ENCODE assay signal across 13 cellular contexts in the genomic region with DNA sequence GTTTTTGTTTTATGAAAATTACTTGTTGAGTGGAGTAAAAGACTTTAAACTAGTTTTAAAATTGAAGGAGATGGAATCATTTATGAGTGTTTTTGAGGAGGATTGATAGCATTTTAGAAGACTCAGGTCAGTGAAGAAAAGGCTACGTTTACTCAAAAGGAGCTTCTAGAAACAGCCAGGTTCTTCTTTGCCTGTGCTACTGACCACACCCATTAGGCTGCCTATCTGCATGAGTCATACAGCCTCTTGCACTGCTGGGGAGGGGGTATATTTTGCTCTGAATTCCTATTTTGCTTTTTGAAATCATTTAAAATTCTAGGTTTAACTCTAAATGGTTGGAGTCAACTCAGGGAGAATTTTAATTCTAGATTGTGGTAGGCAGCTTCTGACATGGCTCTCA. TPM values are rescaled to one million over a fixed set of nuclear protein-coding genes. Genes with fewer than 3 reads are reported as not detected.
DNase-seq lines count a peak whose midpoint lies in the region; ATAC-seq, FAIRE-seq and TF ChIP-seq lines count a peak whose summit lies in the region.
"Had no signal": no experiment of that assay in that cellular context is flagged by ENCODE, and none has a peak within 500 bp of the region (broad histone marks: within the 10 kb centered on the region; RNA-seq: fewer than 3 reads in every experiment).

No MANE protein-coding gene starts in this region.

- no peak overlapping the region for H3K23ac ChIP-seq in neuronal stem cell (ENCODE audit: low read depth, low read length, poor library complexity)

- H3K27ac ChIP-seq in kidney (ENCODE audit: low read depth in 2 of 2, low read length in 2 of 2), result peak overlapping the region; percentile 11 to 26
- H3K27ac ChIP-seq in neuronal stem cell (replicated peaks; ENCODE audit: low read length), result no peak overlapping the region

- H3K4me1 ChIP-seq in Loucy (ENCODE audit: insufficient read depth, low read length, poor library complexity, severe bottlenecking) (peaks cover 3% of the 10 kb centered on the region), kidney (ENCODE audit: control insufficient read depth in 1 of 2, insufficient read depth in 1 of 2, low read depth in 1 of 2, low read length in 2 of 2) (no peaks in the 10 kb centered on the region), neuronal stem cell (ENCODE audit: control insufficient read depth in 2 of 2, insufficient read depth in 1 of 2, low read depth in 1 of 2, low read length in 2 of 2) (no peaks in the 10 kb centered on the region)

- no peak overlapping the region for H2BK12ac ChIP-seq in neuronal stem cell (ENCODE audit: low read length)

- no peak overlapping the region for H2BK120ac ChIP-seq in neuronal stem cell (ENCODE audit: low read depth, low read length)

- no CpG with 5 or more reads among the region's 1 CpG for WGBS in neuronal stem cell (ENCODE audit: extremely low coverage in 2 of 2, insufficient read length in 2 of 2, insufficient replicate concordance in 1 of 2), 2 donors

- H3K4ac ChIP-seq in neuronal stem cell (ENCODE audit: low read length), result no peak overlapping the region

- H3K9ac ChIP-seq in Loucy (ENCODE audit: low read depth, low read length, poor library complexity, severe bottlenecking), result no peak overlapping the region
- no peak overlapping the region for H3K9ac ChIP-seq in kidney (ENCODE audit: low read length in 2 of 2)
- no peak overlapping the region for H3K9ac ChIP-seq in neuronal stem cell (ENCODE audit: low read depth, low read length, poor library complexity)

- H2BK15ac ChIP-seq in neuronal stem cell (ENCODE audit: low read length), result no peak overlapping the region

- no peak overlapping the region for H4K91ac ChIP-seq in neuronal stem cell (ENCODE audit: low read depth, low read length, poor library complexity)

- H3K9me2 ChIP-seq in Loucy (replicated peaks; ENCODE audit: low read depth, low read length), result no peaks in the 10 kb centered on the region

- H4K8ac ChIP-seq in neuronal stem cell (ENCODE audit: low read depth, low read length), result no peak overlapping the region

- TF ChIP-seq CTCF in Loucy (conservative IDR thresholded peaks at IDR 0.05; ENCODE audit: low read length) (no peak), kidney (IDR thresholded peaks at IDR 0.05; ENCODE audit: borderline replicate concordance, extremely low read depth, insufficient read depth) (no peak)

- no peak for FAIRE-seq in kidney (lab: Jason Lieb, UNC)
- FAIRE-seq: G401.6 had no signal

- no peak overlapping the region for H3K14ac ChIP-seq in neuronal stem cell (ENCODE audit: low read length)

- H3F3A ChIP-seq in Loucy (ENCODE audit: low read depth), result no peaks in the 10 kb centered on the region

- H3K4me2 ChIP-seq in Loucy (ENCODE audit: low read depth, low read length, poor library complexity, severe bottlenecking) (no peak overlapping the region), neuronal stem cell (ENCODE audit: insufficient read depth, low read length, poor library complexity, severe bottlenecking) (no peak overlapping the region)

- no peak overlapping the region for H3K18ac ChIP-seq in neuronal stem cell (ENCODE audit: low read length)

- in situ Hi-C loops in ACHN (cut with HindIII; ENCODE audit: low pct_ligation_motif_present, low pct_unique_long_range_greater_than_20kb, low sequenced_read_pairs), result no loop called here

- no peaks in the 10 kb centered on the region for H3K79me1 ChIP-seq in neuronal stem cell (ENCODE audit: low read depth, low read length)

- no peak overlapping the region for H2BK5ac ChIP-seq in neuronal stem cell (ENCODE audit: low read length)

- H2AFZ ChIP-seq in Loucy (ENCODE audit: low read length) (0 out of 2 replicates have a peak overlapping the region, but pooled peaks have one; percentile 1), neuronal stem cell (ENCODE audit: low read length) (no peak overlapping the region)

- H3K36me3 ChIP-seq in Loucy (ENCODE audit: insufficient read depth, low read length) (no peaks in the 10 kb centered on the region), kidney (ENCODE audit: control insufficient read depth in 1 of 2, insufficient read depth in 2 of 2, low read length in 2 of 2) (no peaks in the 10 kb centered on the region), neuronal stem cell (replicated peaks in 1 of 2; ENCODE audit: control insufficient read depth in 2 of 2, insufficient read depth in 2 of 2, low read length in 2 of 2) (no peaks in the 10 kb centered on the region)

- intact Hi-C loops in kidney (cut with DNase I), result no loop called here

- H3K27me3 ChIP-seq in Loucy (ENCODE audit: insufficient read depth, low read length, poor library complexity, severe bottlenecking) (no peaks in the 10 kb centered on the region), neuronal stem cell (ENCODE audit: control insufficient read depth in 3 of 3, insufficient read depth in 3 of 3, low read depth in 1 of 3, low read length in 3 of 3) (no peaks in the 10 kb centered on the region)

- H2AK5ac ChIP-seq in neuronal stem cell (ENCODE audit: low read depth, low read length), result no peak overlapping the region

- no peaks in the 10 kb centered on the region for H4K20me1 ChIP-seq in Loucy (ENCODE audit: insufficient read depth, low read length, poor library complexity, severe bottlenecking)

- DNase-seq in ACHN (peak; percentile 37), astrocyte of the hippocampus (ENCODE audit: low read depth, low spot score) (peak; percentile 72), kidney (no peak), activated T-cell treated with anti-CD3 and anti-CD28 coated beads for 4 hours (no peak), neuronal stem cell (ENCODE audit: low spot score) (no peak)
- DNase-seq: activated CD4-positive, alpha-beta T cell treated with anti-CD3 and anti-CD28 coated beads, Interleukin-2, amount 50 U/mL, for 1 hour; activated gamma-delta T cell; midbrain; NCI-H187 had no signal

- H3K4me3 ChIP-seq in Loucy (ENCODE audit: low read length, poor library complexity, severe bottlenecking), result no peak overlapping the region
- no peak overlapping the region for H3K4me3 ChIP-seq in kidney (ENCODE audit: low read length in 2 of 2)
- H3K4me3 ChIP-seq in neuronal stem cell (ENCODE audit: low read length in 2 of 2), result no peak overlapping the region

- ATAC-seq in GM21526 (IDR thresholded peaks at IDR 0.05; ENCODE audit: low FRiP score, unreplicated experiment) (no peak), HG02981 (IDR thresholded peaks at IDR 0.05; ENCODE audit: unreplicated experiment) (no peak)

- H3K79me2 ChIP-seq in Loucy (ENCODE audit: insufficient read depth, low read length), result no peaks in the 10 kb centered on the region

- H3K9me3 ChIP-seq in Loucy (ENCODE audit: insufficient read depth, low read depth, low read length), result no peaks in the 10 kb centered on the region
- peaks cover 0 to 7% of the 10 kb centered on the region in 2 donors for H3K9me3 ChIP-seq in kidney (ENCODE audit: control insufficient read depth in 1 of 2, low read length in 2 of 2)
- no peaks in the 10 kb centered on the region for H3K9me3 ChIP-seq in neuronal stem cell (replicated peaks in 1 of 2; ENCODE audit: control insufficient read depth in 2 of 2, insufficient read depth in 1 of 2, low read depth in 1 of 2, low read length in 2 of 2)

RNA-seq across cellular contexts. Expression of a gene that starts 22.3 kb away (rescaled TPM):
- total RNA-seq in kidney, result 171 TPM
- 68.4 TPM for polyA plus RNA-seq in kidney (ENCODE audit: insufficient read depth, low read depth, low replicate concordance)
- 60.3 TPM for polyA plus RNA-seq in neuronal stem cell (2013, experiment 1 of 2)
- polyA plus RNA-seq in neuronal stem cell (2013, experiment 2 of 2), result 63.1 TPM

Comparison
In these comparisons a context has a peak if more than half of its experiments do, and no peak if none do; other contexts are left out.
1. DNase-seq: peak in ACHN (single experiment) and astrocyte of the hippocampus (single experiment); none in kidney (single experiment), activated T-cell treated with anti-CD3 and anti-CD28 coated beads for 4 hours (single experiment) and neuronal stem cell (single experiment).